Comparison of ENCODE assay signal across 1 cellular context in genomic region chr16:57540906-57541753, GRCh38.
TF ChIP-seq lines count a peak whose summit lies in the region.

No MANE protein-coding gene starts in this region.

TF ChIP-seq in GM23338, 12 proteins besides CTCF, POLR2A, EP300 and RAD21 (continued from another document):
- TF ChIP-seq REST (IDR thresholded peaks at IDR 0.05; ENCODE audit: unreplicated experiment) (no peak), ZNF114 (CRISPR knock-in tag; IDR thresholded peaks at IDR 0.05) (no peak), POLR2AphosphoS5 (IDR thresholded peaks at IDR 0.05; ENCODE audit: low read depth) (no peak), JUNB (IDR thresholded peaks at IDR 0.05; ENCODE audit: unreplicated experiment) (no peak), ETS1 (IDR thresholded peaks at IDR 0.05) (no peak)
